ENCODE assay signal across 8 cellular contexts in genomic region chr14:63759454-63759853, GRCh38. TPM values are rescaled to one million over a fixed set of nuclear protein-coding genes. Genes with fewer than 3 reads are reported as not detected.
DNase-seq lines count a peak whose midpoint lies in the region; ATAC-seq, FAIRE-seq and TF ChIP-seq lines count a peak whose summit lies in the region.

No MANE protein-coding gene starts in this region.

- no peak for FAIRE-seq in kidney (lab: Jason Lieb, UNC)

- no peak overlapping the region for H3K27ac ChIP-seq in kidney (ENCODE audit: low read depth in 2 of 2, low read length in 2 of 2)

- intact Hi-C loops in kidney (cut with DNase I) = no loop called here

- H3K36me3 ChIP-seq in kidney (ENCODE audit: control insufficient read depth in 1 of 2, insufficient read depth in 2 of 2, low read length in 2 of 2) = no peaks in the 10 kb centered on the region

- ATAC-seq in GM18909 (IDR thresholded peaks at IDR 0.05; ENCODE audit: poor library complexity, unreplicated experiment) (peak; percentile 84), HG03378 (IDR thresholded peaks at IDR 0.05; ENCODE audit: unreplicated experiment) (peak; percentile 66)

- no peaks in the 10 kb centered on the region for H3K4me1 ChIP-seq in kidney (ENCODE audit: control insufficient read depth in 1 of 2, insufficient read depth in 1 of 2, low read depth in 1 of 2, low read length in 2 of 2)

- no peak overlapping the region for H3K4me3 ChIP-seq in kidney (ENCODE audit: low read length in 2 of 2)

- DNase-seq in AG08395 (ENCODE audit: low spot score) = peak; percentile 32
- peak; percentile 16 for DNase-seq in dermis blood vessel endothelial cell
- no peak for DNase-seq in DMS 273 treated with DMSO at 0.1 percent for 48 hours (lab: John Stamatoyannopoulos, UW)
- DNase-seq in kidney = no peak
- no peak for DNase-seq in glomerular visceral epithelial cell (ENCODE audit: extremely low spot score)
- DNase-seq in activated CD8-positive, alpha-beta memory T cell treated with anti-CD3 and anti-CD28 coated beads, Interleukin-2, amount 50 U/mL, for 48 hours = no peak

- H3K9ac ChIP-seq in kidney (ENCODE audit: low read length in 2 of 2) = no peak overlapping the region

- H3K9me3 ChIP-seq in kidney (ENCODE audit: control insufficient read depth in 1 of 2, low read length in 2 of 2) = no peaks in the 10 kb centered on the region

- TF ChIP-seq CTCF in kidney (IDR thresholded peaks at IDR 0.05; ENCODE audit: borderline replicate concordance, extremely low read depth, insufficient read depth) = no peak

RNA-seq across cellular contexts. Expression of gene SGPP1, which starts 31.6 kb away (rescaled TPM):
- total RNA-seq in dermis blood vessel endothelial cell = 11.1 and 13.7 TPM in 2 replicates
- 20.9 TPM for total RNA-seq in kidney
- polyA plus RNA-seq in kidney (ENCODE audit: insufficient read depth, low read depth, low replicate concordance) = 24.0 TPM

Comparison
In these comparisons a context has a peak if more than half of its experiments do, and no peak if none do; other contexts are left out.
1. DNase-seq: peak in AG08395 (single experiment) and dermis blood vessel endothelial cell (single experiment); none in DMS 273 treated with DMSO at 0.1 percent for 48 hours (single experiment), kidney (single experiment), glomerular visceral epithelial cell (single experiment) and activated CD8-positive, alpha-beta memory T cell treated with anti-CD3 and anti-CD28 coated beads, Interleukin-2, amount 50 U/mL, for 48 hours (single experiment).